ENCODE assay signal across 1 cellular context in genomic region chr19:2043269-2043641, GRCh38.
TF ChIP-seq lines count a peak whose summit lies in the region.

No MANE protein-coding gene starts in this region.

TF ChIP-seq in H1, 55 proteins besides CTCF, POLR2A, EP300 and RAD21:
- TF ChIP-seq, protein P1, sequence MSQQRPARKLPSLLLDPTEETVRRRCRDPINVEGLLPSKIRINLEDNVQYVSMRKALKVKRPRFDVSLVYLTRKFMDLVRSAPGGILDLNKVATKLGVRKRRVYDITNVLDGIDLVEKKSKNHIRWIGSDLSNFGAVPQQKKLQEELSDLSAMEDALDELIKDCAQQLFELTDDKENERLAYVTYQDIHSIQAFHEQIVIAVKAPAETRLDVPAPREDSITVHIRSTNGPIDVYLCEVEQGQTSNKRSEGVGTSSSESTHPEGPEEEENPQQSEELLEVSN (IDR thresholded peaks at IDR 0.05), result no peak
- TF ChIP-seq RNF2 (IDR thresholded peaks at IDR 0.05; ENCODE audit: borderline replicate concordance, low read depth, low read length, missing control alignments, poor library complexity, severe bottlenecking) (no peak), KDM5A (IDR thresholded peaks at IDR 0.05; ENCODE audit: low read length) (no peak), EGR1 (IDR thresholded peaks at IDR 0.05; ENCODE audit: borderline replicate concordance, low read depth, low read length) (no peak), JUN (IDR thresholded peaks at IDR 0.05; ENCODE audit: low read depth, low read length) (no peak), TAF1 (IDR thresholded peaks at IDR 0.05; ENCODE audit: low read depth, low read length) (no peak), TCF12 (IDR thresholded peaks at IDR 0.05; ENCODE audit: low read depth, low read length) (no peak), POU5F1 (IDR thresholded peaks at IDR 0.05; ENCODE audit: low read depth, low read length) (no peak), JUND (IDR thresholded peaks at IDR 0.05; ENCODE audit: low read length) (no peak), BRCA1 (IDR thresholded peaks at IDR 0.05; ENCODE audit: low read depth, low read length) (no peak)
- TF ChIP-seq, protein P2, sequence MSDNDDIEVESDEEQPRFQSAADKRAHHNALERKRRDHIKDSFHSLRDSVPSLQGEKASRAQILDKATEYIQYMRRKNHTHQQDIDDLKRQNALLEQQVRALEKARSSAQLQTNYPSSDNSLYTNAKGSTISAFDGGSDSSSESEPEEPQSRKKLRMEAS (IDR thresholded peaks at IDR 0.05), result no peak
